Comparison of ENCODE assay signal across 8 cellular contexts in the genomic region with DNA sequence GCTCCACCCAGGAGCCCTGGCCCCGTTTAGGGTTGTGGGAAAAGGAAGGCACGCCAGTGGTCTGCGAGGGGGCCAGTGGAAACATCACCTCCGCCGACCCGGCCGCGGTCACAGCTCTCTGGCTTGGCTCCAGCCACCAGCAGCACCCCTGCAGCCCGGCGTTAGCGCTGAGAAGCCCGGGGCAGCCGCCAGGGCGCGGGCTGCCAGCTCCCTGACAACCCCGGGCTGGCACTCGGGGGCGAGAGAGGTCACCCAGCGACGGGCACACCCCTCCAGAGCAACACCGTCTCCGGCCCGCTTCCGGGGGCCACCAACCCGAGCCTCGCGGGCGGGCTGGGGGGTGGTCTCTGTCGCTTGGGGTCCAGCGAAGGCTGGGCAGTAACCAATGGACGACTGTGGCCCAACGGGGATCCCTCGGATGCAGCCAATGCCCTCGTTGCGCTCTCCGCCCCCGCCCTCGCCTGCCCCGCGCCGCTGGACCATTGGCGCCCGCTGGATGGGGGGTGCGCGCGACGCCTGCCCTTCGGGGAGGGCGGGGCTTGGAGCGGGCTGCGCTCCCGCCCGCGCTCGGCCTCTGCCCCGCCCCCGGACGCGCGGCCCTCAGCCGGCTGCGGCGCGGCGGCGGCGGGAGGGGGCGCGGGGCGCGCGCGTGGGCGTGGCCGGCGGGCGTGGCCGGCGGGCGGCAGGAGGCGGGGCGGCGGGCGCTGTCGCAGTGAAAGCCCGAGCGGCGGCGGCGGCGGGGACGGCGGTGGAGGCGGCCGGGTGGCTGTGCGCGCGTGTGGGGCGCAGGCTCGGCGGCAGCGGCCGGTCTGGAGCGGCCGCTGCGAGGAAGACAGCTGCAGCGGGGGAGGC. TPM values are rescaled to one million over a fixed set of nuclear protein-coding genes. Genes with fewer than 3 reads are reported as not detected.
A peak's percentile ranks its signal among the peaks of the same experiment; 100 is the strongest.
DNase-seq lines count a peak whose midpoint lies in the region; ATAC-seq and TF ChIP-seq lines count a peak whose summit lies in the region.

MAN1C1 (plus strand) TSS at position 712 of the 852 bp plus-strand sequence. CDS start 1,007 bp downstream, outside the sequence.

- TF ChIP-seq CTCF in GM10248 (IDR thresholded peaks at IDR 0.05; ENCODE audit: control extremely low read depth, extremely low read depth, low read depth, missing control alignments) = no peak

- CTCF ChIA-PET in GM10248 (lab: Yijun Ruan, JAX) = no interaction called here

- peak; percentile 62 for ATAC-seq in HG02610 (IDR thresholded peaks at IDR 0.05; ENCODE audit: unreplicated experiment)
- no peak for ATAC-seq in GM18858 (IDR thresholded peaks at IDR 0.05; ENCODE audit: unreplicated experiment)

- DNase-seq in GM10248 (ENCODE audit: extremely low spot score) = peak; percentile 95
- DNase-seq in NCI-H1436 treated with DMSO at 0.1 percent for 48 hours (lab: John Stamatoyannopoulos, UW) = peak; percentile 31
- peak; percentile 73 for DNase-seq in T-helper 22 cell (ENCODE audit: low read depth)
- DNase-seq in astrocyte of the hippocampus (ENCODE audit: low read depth, low spot score) = peak; percentile 94
- DNase-seq in hippocampal formation (lab: John Stamatoyannopoulos, UW) = peak; percentile 91 to 94
- peak; percentile 24 for DNase-seq in renal cortical epithelial cell (ENCODE audit: low read depth)

- POLR2A ChIA-PET in GM10248 (lab: Yijun Ruan, JAX) = no interaction called here

RNA-seq across cellular contexts. Expression of gene MAN1C1, which starts in this region (rescaled TPM):
- 0.10 TPM in 1 of 2 replicates, not detected in the other for total RNA-seq in renal cortical epithelial cell

Comparison
In these comparisons a context has a peak if more than half of its experiments do, and no peak if none do; other contexts are left out.
1. Peak in DNase-seq in renal cortical epithelial cell; RNA of the gene not detected or under 1 TPM.
2. DNase-seq: peak in every context shown above with its lines; median percentile 95 in GM10248; 94 in astrocyte of the hippocampus; 92 in hippocampal formation; 73 in T-helper 22 cell; 31 in NCI-H1436 treated with DMSO at 0.1 percent for 48 hours; 24 in renal cortical epithelial cell.